Comparison of ENCODE assay signal across 20 cellular contexts in the genomic region with DNA sequence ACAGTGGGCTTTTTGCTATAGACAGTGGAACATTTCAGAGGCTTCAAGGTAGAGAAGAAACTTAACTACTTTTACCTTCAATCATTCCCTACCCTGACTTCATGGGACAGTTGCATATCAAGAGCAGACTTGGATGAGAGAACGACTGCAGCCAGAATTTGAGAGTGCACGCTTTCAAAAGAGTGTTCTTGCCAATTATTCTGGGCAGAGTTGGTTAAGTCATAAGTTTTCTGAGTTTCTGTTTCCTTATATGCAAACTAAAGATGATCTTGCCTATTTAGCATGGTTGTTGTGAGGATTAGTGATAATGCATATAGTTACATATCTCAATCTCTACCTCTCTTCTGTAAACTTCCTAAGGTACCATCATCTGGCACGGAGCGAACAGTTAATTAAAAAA. TPM values are rescaled to one million over a fixed set of nuclear protein-coding genes. Genes with fewer than 3 reads are reported as not detected.
DNase-seq lines count a peak whose midpoint lies in the region; ATAC-seq and FAIRE-seq lines count a peak whose summit lies in the region.
"Had no signal": no experiment of that assay in that cellular context is flagged by ENCODE, and none has a peak within 500 bp of the region (broad histone marks: within the 10 kb centered on the region; RNA-seq: fewer than 3 reads in every experiment).

No MANE protein-coding gene starts in this region.

- H4K8ac ChIP-seq in mesendoderm (ENCODE audit: low read depth, low read length): no peak overlapping the region

- no peaks in the 10 kb centered on the region for H3K79me2 ChIP-seq in mesendoderm (ENCODE audit: control insufficient read depth, insufficient read depth, low read length)

- no peaks in the 10 kb centered on the region for H3K27me3 Mint-ChIP-seq in T-helper 17 cell

- ATAC-seq in GM18511 (IDR thresholded peaks at IDR 0.05; ENCODE audit: unreplicated experiment): peak; percentile 45
- ATAC-seq in HG02798 (IDR thresholded peaks at IDR 0.05; ENCODE audit: poor library complexity, unreplicated experiment): peak; percentile 40
- ATAC-seq in T-helper 17 cell: no peak
- ATAC-seq in HG03108 (IDR thresholded peaks at IDR 0.05; ENCODE audit: unreplicated experiment): no peak
- ATAC-seq: PC-3 had no signal

- WGBS in mesendoderm (ENCODE audit: extremely low coverage, insufficient coverage, low lambda C conversion rate): no CpG with 5 or more reads among the region's 4 CpGs

- H3K18ac ChIP-seq in mesendoderm (ENCODE audit: low read length): peak overlapping the region; percentile 80

- no peak overlapping the region for H3K9ac ChIP-seq in mesendoderm (ENCODE audit: low read length)

- H3K79me1 ChIP-seq in mesendoderm (ENCODE audit: low read length): peaks cover 2% of the 10 kb centered on the region

- peak overlapping the region; percentile 52 for H3K4ac ChIP-seq in mesendoderm (ENCODE audit: low read depth, low read length)

- H3K36me3 Mint-ChIP-seq in T-helper 17 cell (ENCODE audit: low read depth): peaks cover 4% of the 10 kb centered on the region

- no peak overlapping the region for H3K4me2 ChIP-seq in mesendoderm (ENCODE audit: low read length)

- no peak for DNase-seq in T-helper 17 cell
- DNase-seq in mesendoderm: no peak
- no peak for DNase-seq in NOMO-1 treated with dmso at 0.1 percent for 144 hours (lab: John Stamatoyannopoulos, UW; ENCODE audit: unreplicated experiment)
- DNase-seq in HTR-8/SVneo (ENCODE audit: insufficient read length, low spot score): no peak
- DNase-seq: KBM-7, NCI-H1092 treated with DMSO at 0.1 percent for 48 hours, NCI-H146, NCI-H2029, NCI-H2171, PC-3, SHP77 had no signal

- no peak overlapping the region for H2AK5ac ChIP-seq in mesendoderm (ENCODE audit: low read length)

- no peak overlapping the region for H3K27ac Mint-ChIP-seq in T-helper 17 cell

- no peak overlapping the region for H3K4me3 ChIP-seq in mesendoderm (ENCODE audit: low read length)

- peaks cover 11% of the 10 kb centered on the region for H3K4me1 ChIP-seq in mesendoderm (ENCODE audit: control insufficient read depth, low read depth, low read length)

- H3K36me3 ChIP-seq in mesendoderm (ENCODE audit: control insufficient read depth, insufficient read depth, low read length): no peaks in the 10 kb centered on the region

- peak overlapping the region; percentile 27 for H2BK5ac ChIP-seq in mesendoderm (ENCODE audit: low read length)

- H4K5ac ChIP-seq in mesendoderm (ENCODE audit: low read length): no peak overlapping the region

- H3K27me3 ChIP-seq in mesendoderm (ENCODE audit: insufficient read depth, low read length, poor library complexity): no peaks in the 10 kb centered on the region

- FAIRE-seq in HTR-8/SVneo (lab: Jason Lieb, UNC): no peak
- FAIRE-seq: A204.1, G401.6 had no signal

- no peaks in the 10 kb centered on the region for H3K9me3 ChIP-seq in T-helper 17 cell (ENCODE audit: control insufficient read depth, low read length, poor library complexity, severe bottlenecking)

- H3K23ac ChIP-seq in mesendoderm (ENCODE audit: low read length): no peak overlapping the region

- H3K56ac ChIP-seq in mesendoderm (ENCODE audit: low read length): peak overlapping the region; percentile 68

- H2BK120ac ChIP-seq in mesendoderm (ENCODE audit: low read depth, low read length): peak overlapping the region; percentile 61

- H3K4me1 Mint-ChIP-seq in T-helper 17 cell: peaks cover 44% of the 10 kb centered on the region

- H3K4me3 Mint-ChIP-seq in T-helper 17 cell: peak overlapping the region; percentile 64

- no peak overlapping the region for H3K27ac ChIP-seq in mesendoderm (ENCODE audit: low read depth, low read length)
- H3K27ac ChIP-seq: C4-2B, HL-60 had no signal

- H2BK15ac ChIP-seq in mesendoderm (replicated peaks; ENCODE audit: low read depth): peak overlapping the region; percentile 92

RNA-seq across cellular contexts. Expression of gene SLC9A9, which starts 7.6 kb away (rescaled TPM):
- total RNA-seq in T-helper 17 cell: 10 to 100 TPM; 25.3 to 31.8 TPM
- 4.2 TPM for polyA plus RNA-seq in mesendoderm (2013, experiment 1 of 2)
- polyA plus RNA-seq in mesendoderm (2013, experiment 2 of 2): 3.7 TPM
- total RNA-seq: Daoy, HT-29 had no signal

Comparison
In these comparisons a context has a peak if more than half of its experiments do, and no peak if none do; other contexts are left out.
1. ATAC-seq: peak in GM18511 (single experiment) and HG02798 (single experiment); none in T-helper 17 cell (single experiment) and HG03108 (single experiment).